22 cellular contexts compared by ENCODE assay signal in the genomic region with DNA sequence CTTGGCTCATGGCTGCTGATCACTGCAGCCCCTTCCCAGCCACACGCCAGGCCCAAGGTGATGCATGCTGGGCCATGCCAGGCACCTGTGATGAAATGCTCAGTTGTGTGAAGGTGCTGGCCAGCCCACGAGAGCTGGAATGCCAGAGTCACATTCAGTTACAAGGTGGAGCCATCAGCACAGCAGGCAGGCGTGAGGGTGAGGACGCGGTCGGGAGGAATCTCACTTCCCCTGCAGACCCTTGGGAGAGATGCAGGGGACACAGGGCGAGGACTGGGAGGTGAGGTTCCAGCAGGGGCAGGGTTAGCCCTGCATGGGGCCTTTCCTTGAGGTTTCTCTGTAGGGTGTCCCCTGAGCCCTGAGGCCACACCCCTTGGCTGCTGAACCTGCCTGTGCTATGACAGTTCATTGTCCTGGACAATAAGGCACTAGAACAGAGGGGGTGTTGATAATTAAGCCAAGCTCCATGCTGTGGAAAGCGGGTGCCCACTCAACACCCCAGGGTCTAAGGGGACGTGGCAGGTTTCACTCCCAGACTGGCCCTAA.
"Had no signal": no experiment of that assay in that cellular context is flagged by ENCODE, and none has a peak within 500 bp of the region (broad histone marks: within the 10 kb centered on the region; RNA-seq: fewer than 3 reads in every experiment).

No MANE protein-coding gene starts in this region.

- H3K27ac ChIP-seq: body of pancreas, cardiac muscle cell, dorsolateral prefrontal cortex, epithelial cell of prostate, heart right ventricle, lower lobe of right lung, neutrophil, pancreas, right lobe of liver had no signal

- H3K36me3 Mint-ChIP-seq: activated naive CD4-positive, alpha-beta T cell treated with anti-CD3 and anti-CD28 coated beads, Interleukin-2, amount 50 U/mL, for 24 hours; mesothelial cell of epicardium; natural killer cell had no signal

- H3K4me3 Mint-ChIP-seq: activated CD8-positive, alpha-beta T cell treated with anti-CD3 and anti-CD28 coated beads for 36 hours; activated naive CD4-positive, alpha-beta T cell treated with anti-CD3 and anti-CD28 coated beads, Interleukin-2, amount 50 U/mL, for 24 hours; mesothelial cell of epicardium; natural killer cell; stimulated activated naive B cell treated with anti-CD40 and anti-IgM and Interleukin-4, amounts not matched to agents 10 μg/mL and 1 μg/mL and 100 μg/mL, for 72 hours; T-helper 17 cell had no signal

- H3K4me1 ChIP-seq: heart right ventricle, lower lobe of right lung, pancreas, right lobe of liver had no signal

- ATAC-seq: activated CD8-positive, alpha-beta T cell treated with anti-CD3 and anti-CD28 coated beads for 36 hours; body of pancreas; heart right ventricle; natural killer cell; T-helper 17 cell had no signal

- H3K27me3 ChIP-seq: cardiac muscle cell, pancreas, right lobe of liver had no signal

- H3K27ac Mint-ChIP-seq: activated CD8-positive, alpha-beta T cell treated with anti-CD3 and anti-CD28 coated beads for 36 hours; activated naive CD4-positive, alpha-beta T cell treated with anti-CD3 and anti-CD28 coated beads, Interleukin-2, amount 50 U/mL, for 24 hours; mesothelial cell of epicardium; natural killer cell; stimulated activated naive B cell treated with anti-CD40 and anti-IgM and Interleukin-4, amounts not matched to agents 10 μg/mL and 1 μg/mL and 100 μg/mL, for 72 hours; T-helper 17 cell had no signal

- H3K4me2 ChIP-seq: smooth muscle cell had no signal

- H3K27me3 Mint-ChIP-seq: activated naive CD4-positive, alpha-beta T cell treated with anti-CD3 and anti-CD28 coated beads, Interleukin-2, amount 50 U/mL, for 24 hours had no signal

- H3K9me3 ChIP-seq: body of pancreas, heart right ventricle, lower lobe of right lung, neutrophil, pancreas, right lobe of liver had no signal

- H3K36me3 ChIP-seq: cardiac muscle cell, heart right ventricle, lower lobe of right lung, neutrophil, pancreas, right lobe of liver had no signal

- H3K4me1 Mint-ChIP-seq: activated naive CD4-positive, alpha-beta T cell treated with anti-CD3 and anti-CD28 coated beads, Interleukin-2, amount 50 U/mL, for 24 hours; natural killer cell had no signal

- H3K9me3 Mint-ChIP-seq: activated CD8-positive, alpha-beta T cell treated with anti-CD3 and anti-CD28 coated beads for 36 hours; activated naive CD4-positive, alpha-beta T cell treated with anti-CD3 and anti-CD28 coated beads, Interleukin-2, amount 50 U/mL, for 24 hours; mesothelial cell of epicardium; natural killer cell; stimulated activated naive B cell treated with anti-CD40 and anti-IgM and Interleukin-4, amounts not matched to agents 10 μg/mL and 1 μg/mL and 100 μg/mL, for 72 hours had no signal

- H3K4me3 ChIP-seq: body of pancreas, cardiac muscle cell, dorsolateral prefrontal cortex, heart right ventricle, lower lobe of right lung, pancreas, right lobe of liver, smooth muscle cell had no signal

- DNase-seq: activated CD4-positive, alpha-beta T cell treated with anti-CD3 and anti-CD28 coated beads for 48 hours; activated CD4-positive, CD25-positive, alpha-beta regulatory T cell; activated CD8-positive, alpha-beta T cell treated with anti-CD3 and anti-CD28 coated beads for 36 hours; activated gamma-delta T cell treated with Interleukin-2 at 50 U/mL for 16 hours; activated T-cell treated with anti-CD3 and anti-CD28 coated beads, Interleukin-2, amount 50 U/mL, for 1 hour; anterior cingulate cortex; body of pancreas; heart right ventricle; lower lobe of right lung; natural killer cell; pancreas; right lobe of liver; stimulated activated CD4-positive, alpha-beta T cell treated with anti-CD3 and anti-CD28 coated beads, Interleukin-15, amount 100 ng/mL, for 24 hours; stimulated activated naive B cell treated with anti-CD40 and anti-IgM and Interleukin-4, amounts not matched to agents 10 μg/mL and 1 μg/mL and 100 μg/mL, for 72 hours; T-helper 17 cell had no signal
